ENCODE assay signal across 13 cellular contexts in the genomic region with DNA sequence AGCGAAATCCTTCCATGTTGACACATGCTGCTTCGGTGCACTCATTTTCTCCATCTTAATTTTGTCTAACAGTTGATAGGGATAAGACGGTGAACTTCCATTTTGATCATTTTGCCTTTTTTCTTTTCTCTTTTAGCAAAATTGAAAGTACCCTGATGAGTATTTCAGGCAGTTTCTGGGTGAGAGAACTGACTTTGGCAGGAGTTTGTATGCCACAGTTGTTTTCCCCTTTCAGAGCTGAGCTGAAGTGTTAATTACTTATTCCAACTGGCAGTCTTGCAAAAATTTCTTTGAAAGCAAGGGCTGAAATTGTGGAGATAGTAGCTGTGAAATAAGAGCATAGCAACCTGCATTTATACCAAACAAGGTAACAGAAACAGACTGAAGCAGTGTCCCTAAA.
DNase-seq lines count a peak whose midpoint lies in the region.
"Had no signal": no experiment of that assay in that cellular context is flagged by ENCODE, and none has a peak within 500 bp of the region (broad histone marks: within the 10 kb centered on the region; RNA-seq: fewer than 3 reads in every experiment).

No MANE protein-coding gene starts in this region.

- DNase-seq in Ammon's horn (ENCODE audit: low spot score) (peak; percentile 28), astrocyte of the hippocampus (ENCODE audit: low read depth, low spot score) (peak; percentile 38), medulla oblongata (ENCODE audit: extremely low spot score) (peak; percentile 41), occipital lobe (lab: John Stamatoyannopoulos, UW) (peak; percentile 7), NCI-H146 (lab: John Stamatoyannopoulos, UW) (no peak), NCI-H1436 treated with DMSO at 0.1 percent for 48 hours (lab: John Stamatoyannopoulos, UW) (no peak), NCI-H446 (lab: John Stamatoyannopoulos, UW) (no peak)
- DNase-seq: 8988T; AML-193; CD4-positive, CD25-positive, alpha-beta regulatory T cell; DMS53; GOT3; H9 had no signal

Comparison
In these comparisons a context has a peak if more than half of its experiments do, and no peak if none do; other contexts are left out.
1. DNase-seq: peak in Ammon's horn (single experiment), astrocyte of the hippocampus (single experiment), medulla oblongata (single experiment) and occipital lobe (single experiment); none in NCI-H146 (single experiment), NCI-H1436 treated with DMSO at 0.1 percent for 48 hours (single experiment) and NCI-H446 (0 of 2).